Comparison of ENCODE assay signal across 8 cellular contexts in the genomic region with DNA sequence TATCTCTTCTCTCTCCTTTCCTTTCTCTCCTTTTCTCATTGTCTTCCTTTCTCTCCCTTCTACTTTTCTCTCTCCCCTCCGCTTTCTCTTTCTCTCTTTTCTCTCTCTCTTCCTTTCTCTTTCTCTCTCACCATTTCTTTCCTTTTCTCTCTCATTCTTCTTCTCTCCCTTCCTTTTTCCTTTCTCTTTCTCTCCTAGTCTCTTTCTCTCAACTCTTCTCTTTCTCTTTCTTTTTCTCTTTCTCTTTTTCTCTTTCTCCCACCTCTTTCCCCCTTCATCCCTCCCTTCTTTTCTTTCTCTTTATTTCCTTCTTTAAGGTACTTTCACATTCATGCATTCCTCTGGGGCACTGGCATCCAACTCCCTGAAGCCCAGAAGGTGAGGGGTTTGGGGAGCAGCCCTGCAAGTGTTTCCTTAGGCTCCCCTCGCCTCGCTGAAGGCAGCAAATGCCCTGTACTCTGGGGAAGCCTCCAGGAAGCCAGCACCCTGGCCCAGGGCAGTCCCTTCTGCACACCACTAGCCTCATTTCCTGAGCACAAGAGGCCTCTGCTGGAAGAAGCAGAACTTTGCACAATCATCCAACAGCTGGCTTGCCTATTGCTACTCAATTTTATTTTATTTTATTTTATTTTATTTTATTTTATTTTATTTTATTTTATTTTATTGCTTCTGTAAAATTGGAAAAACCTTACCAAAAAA.
DNase-seq lines count a peak whose midpoint lies in the region; ATAC-seq and TF ChIP-seq lines count a peak whose summit lies in the region.

No MANE protein-coding gene starts in this region.

- intact Hi-C loops in PC-3 (cut with micrococcal nuclease) = no loop called here
- intact Hi-C loops in right cardiac atrium (cut with DNase I) = loop anchor here in 2 of 4 donors (10.0 kb wide), 3 partner anchors 181 to 469 kb away; a partner anchor contains a TSS

- H3K36me3 ChIP-seq in PC-3 (ENCODE audit: low read depth, low read length) = no peaks in the 10 kb centered on the region

- H2AFZ ChIP-seq in PC-3 (ENCODE audit: low read length) = peak overlapping the region; percentile 44; the same call in 1 of the 2 replicates

- no peaks in the 10 kb centered on the region for H4K20me1 ChIP-seq in PC-3 (ENCODE audit: low read length)

- POLR2A ChIA-PET in PC-3 (lab: Charles Lee; ENCODE audit: unreplicated experiment) = no interaction called here

- no peak overlapping the region for H3K4me3 ChIP-seq in PC-3 (ENCODE audit: low read length)
- no peak overlapping the region for H3K4me3 ChIP-seq in right cardiac atrium (ENCODE audit: low read length)

- CTCF ChIA-PET in PC-3 (lab: Charles Lee) = no interaction called here

- peaks cover 10% of the 10 kb centered on the region for H3F3A ChIP-seq in PC-3 (ENCODE audit: low read length, unreplicated experiment)

- H3K4me2 ChIP-seq in PC-3 (ENCODE audit: low read length) = peak overlapping the region; percentile 36; the same call in 1 of the 2 replicates

- H3K27ac ChIP-seq in PC-3 (ENCODE audit: low read length) (no peak overlapping the region), right cardiac atrium (ENCODE audit: low read length) (no peak overlapping the region)

- ATAC-seq in GM18870 (IDR thresholded peaks at IDR 0.05; ENCODE audit: unreplicated experiment) (peak; percentile 73), HG03025 (IDR thresholded peaks at IDR 0.05; ENCODE audit: low FRiP score, unreplicated experiment) (peak; percentile 72), PC-3 (peak; percentile 24; the same call in 1 of the 2 replicates), right cardiac atrium (peak; percentile 85 to 92)

- DNase-seq in AG20443 (ENCODE audit: low spot score) (peak; percentile 52), PC-3 (peak; percentile 38), right cardiac atrium (peak; percentile 56 to 67 (median 62)), NCI-H1105 treated with DMSO at 0.1 percent for 48 hours (lab: John Stamatoyannopoulos, UW) (no peak)
- peak; percentile 48 for DNase-seq in activated gamma-delta T cell treated with anti-CD3 and anti-CD28 coated beads, Interleukin-2, amount 50 U/mL, for 16 hours (ENCODE audit: low read depth)
- DNase-seq in stimulated activated CD8-positive, alpha-beta memory T cell treated with anti-CD3 and anti-CD28 coated beads, Interleukin-2, amount 100 ng/mL, for 1 hour (ENCODE audit: low read depth in 2 of 2) = peak; percentile 33 to 49

- no TSS peak for BruUV-seq in PC-3 (replicated peaks; lab: Mats Ljungman, UMichigan)

- H3K9ac ChIP-seq in PC-3 (ENCODE audit: low read length) = no peak overlapping the region

- no peaks in the 10 kb centered on the region for H3K9me2 ChIP-seq in PC-3 (replicated peaks; ENCODE audit: low read length)

- H3K27me3 ChIP-seq in PC-3 (ENCODE audit: low read length) (no peaks in the 10 kb centered on the region), right cardiac atrium (ENCODE audit: control insufficient read depth, insufficient read depth) (no peaks in the 10 kb centered on the region)

- H3K9me3 ChIP-seq in PC-3 (ENCODE audit: low read length) (no peaks in the 10 kb centered on the region), right cardiac atrium (ENCODE audit: control insufficient read depth, low read length) (no peaks in the 10 kb centered on the region)

- peak; percentile 27; the same call in 1 of the 2 replicates for TF ChIP-seq CTCF in PC-3 (conservative IDR thresholded peaks at IDR 0.05; ENCODE audit: low read depth, low read length)

- WGBS in right cardiac atrium = 52% methylated on average over 3 of the region's 3 CpGs

- H3K4me1 ChIP-seq in PC-3 (ENCODE audit: insufficient read depth, low read length) = peaks cover 54% of the 10 kb centered on the region
- H3K4me1 ChIP-seq in right cardiac atrium (ENCODE audit: control insufficient read depth, insufficient read depth, low read length) = peaks cover under 1% of the 10 kb centered on the region

- no peaks in the 10 kb centered on the region for H3K79me2 ChIP-seq in PC-3 (ENCODE audit: low read length)

Comparison
In these comparisons a context has a peak if more than half of its experiments do, and no peak if none do; other contexts are left out.
1. ATAC-seq: peak in every context shown above with its lines; median percentile 88 in right cardiac atrium; 73 in GM18870; 72 in HG03025; 24 in PC-3.